9 cellular contexts compared by ENCODE assay signal in the genomic region with DNA sequence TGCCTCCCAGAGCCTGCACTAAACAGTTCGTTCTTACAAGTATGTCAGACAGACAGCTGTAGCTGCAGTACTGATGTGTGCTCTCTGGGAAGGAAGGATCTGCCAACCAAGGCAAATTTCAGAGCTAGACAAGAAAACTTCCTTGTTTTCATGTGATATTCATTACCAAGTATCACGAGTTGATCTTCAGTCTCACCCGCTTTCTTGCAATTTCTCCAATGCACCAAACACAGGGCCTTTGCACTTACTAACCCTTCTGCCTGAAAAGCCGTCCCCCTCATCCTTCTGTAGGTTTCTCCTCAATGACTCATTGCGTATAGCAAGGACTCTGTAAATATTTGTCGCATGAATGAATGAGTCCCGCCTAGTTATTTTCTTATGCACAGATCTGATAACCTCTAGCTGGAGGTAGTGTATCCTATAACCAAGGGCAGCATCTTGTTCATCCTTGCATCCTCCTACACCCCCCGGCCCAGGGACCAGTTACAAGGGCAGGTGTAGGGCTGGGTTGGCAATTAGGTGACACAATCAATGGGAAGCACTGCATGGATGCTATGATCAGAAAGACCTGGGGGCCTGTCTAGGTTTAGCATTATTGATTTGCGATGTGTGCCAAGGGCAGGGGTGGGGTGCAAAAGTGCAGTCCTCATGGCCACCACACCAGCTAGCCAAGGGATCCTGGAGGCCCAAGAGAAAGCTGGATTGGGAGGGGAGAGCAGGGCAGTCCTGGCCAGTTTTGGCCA. TPM values are rescaled to one million over a fixed set of nuclear protein-coding genes. Genes with fewer than 3 reads are reported as not detected.
DNase-seq lines count a peak whose midpoint lies in the region; ATAC-seq and TF ChIP-seq lines count a peak whose summit lies in the region.
"Had no signal": no experiment of that assay in that cellular context is flagged by ENCODE, and none has a peak within 500 bp of the region (broad histone marks: within the 10 kb centered on the region; RNA-seq: fewer than 3 reads in every experiment).

No MANE protein-coding gene starts in this region.

- no peak for TF ChIP-seq POLR2A in tibial nerve (IDR thresholded peaks at IDR 0.05)

- no peak overlapping the region for H3K27ac Mint-ChIP-seq in activated CD8-positive, alpha-beta memory T cell treated with anti-CD3 and anti-CD28 coated beads, Interleukin-2, amount 10 ng/mL, durations not matched to agents 7 days and 5 days
- no peak overlapping the region for H3K27ac Mint-ChIP-seq in activated T-helper 17 cell treated with anti-CD3 and anti-CD28 coated beads, Interleukin-2, amount 50 U/mL, for 72 hours

- no peak for DNase-seq in activated CD8-positive, alpha-beta memory T cell treated with anti-CD3 and anti-CD28 coated beads, Interleukin-2, amount 10 ng/mL, durations not matched to agents 7 days and 5 days
- DNase-seq in activated CD8-positive, alpha-beta memory T cell treated with anti-CD3 and anti-CD28 coated beads for 24 hours, result no peak
- DNase-seq in tibial nerve (ENCODE audit: low spot score in 2 of 2) (no peak), NCI-H187 (lab: John Stamatoyannopoulos, UW) (no peak), GM19238 (ENCODE audit: insufficient read length, low spot score) (no peak)
- no peak for DNase-seq in stimulated activated CD4-positive, alpha-beta T cell treated with anti-CD3 and anti-CD28 coated beads, Interleukin-4, amount 100 ng/mL, for 1 hour
- DNase-seq: mesendoderm had no signal

- H3K36me3 ChIP-seq in iPS-20b (ENCODE audit: insufficient read depth, low read depth, low read length), result peaks cover 9% of the 10 kb centered on the region
- H3K36me3 ChIP-seq in tibial nerve, result peaks cover 0 to 14% (median 0%) of the 10 kb centered on the region in 3 donors

- H3K36me3 Mint-ChIP-seq in activated CD8-positive, alpha-beta memory T cell treated with anti-CD3 and anti-CD28 coated beads, Interleukin-2, amount 10 ng/mL, durations not matched to agents 7 days and 5 days, result peaks cover 18% of the 10 kb centered on the region
- H3K36me3 Mint-ChIP-seq in activated T-helper 17 cell treated with anti-CD3 and anti-CD28 coated beads, Interleukin-2, amount 50 U/mL, for 72 hours (ENCODE audit: low read depth), result peaks cover 25% of the 10 kb centered on the region

- H3K27ac ChIP-seq in iPS-20b (ENCODE audit: low read length), result no peak overlapping the region
- H3K27ac ChIP-seq in tibial nerve, result peak overlapping the region in 3 of 4 donors; percentile 31 to 89 (median 85)

- peaks cover 34% of the 10 kb centered on the region for H3K4me1 Mint-ChIP-seq in activated CD8-positive, alpha-beta memory T cell treated with anti-CD3 and anti-CD28 coated beads, Interleukin-2, amount 10 ng/mL, durations not matched to agents 7 days and 5 days
- H3K4me1 Mint-ChIP-seq in activated T-helper 17 cell treated with anti-CD3 and anti-CD28 coated beads, Interleukin-2, amount 50 U/mL, for 72 hours, result peaks cover 5% of the 10 kb centered on the region

- H3K9ac ChIP-seq in iPS-20b (ENCODE audit: low read depth, low read length), result no peak overlapping the region

- H3K27me3 ChIP-seq in iPS-20b (ENCODE audit: insufficient read depth, low read length), result peaks cover 37% of the 10 kb centered on the region
- no peaks in the 10 kb centered on the region for H3K27me3 ChIP-seq in tibial nerve

- H3K4me1 ChIP-seq in iPS-20b (ENCODE audit: insufficient read depth, low read length), result peaks cover 9% of the 10 kb centered on the region; the same call in 1 of the 2 replicates
- peaks cover 0 to 39% (median 11%) of the 10 kb centered on the region in 4 donors for H3K4me1 ChIP-seq in tibial nerve

- CTCF ChIA-PET in activated CD8-positive, alpha-beta memory T cell treated with anti-CD3 and anti-CD28 coated beads, Interleukin-2, amount 10 ng/mL, durations not matched to agents 7 days and 5 days (lab: Charles Lee), result interaction anchor here (0.6 to 4.2 kb wide), 20 partner anchors 9 to 95 kb away, joined by 3 to 33 read pairs (median 4); partner anchors contain the start of gene H6PD

- H3K27me3 Mint-ChIP-seq in activated CD8-positive, alpha-beta memory T cell treated with anti-CD3 and anti-CD28 coated beads, Interleukin-2, amount 10 ng/mL, durations not matched to agents 7 days and 5 days, result peaks cover 11% of the 10 kb centered on the region
- peaks cover 9% of the 10 kb centered on the region for H3K27me3 Mint-ChIP-seq in activated T-helper 17 cell treated with anti-CD3 and anti-CD28 coated beads, Interleukin-2, amount 50 U/mL, for 72 hours

- no peak for TF ChIP-seq CTCF in tibial nerve (IDR thresholded peaks at IDR 0.05)

- no peaks in the 10 kb centered on the region for H3K9me3 Mint-ChIP-seq in activated CD8-positive, alpha-beta memory T cell treated with anti-CD3 and anti-CD28 coated beads, Interleukin-2, amount 10 ng/mL, durations not matched to agents 7 days and 5 days (ENCODE audit: low read depth)
- H3K9me3 Mint-ChIP-seq in activated T-helper 17 cell treated with anti-CD3 and anti-CD28 coated beads, Interleukin-2, amount 50 U/mL, for 72 hours, result no peaks in the 10 kb centered on the region

- H3K9me3 ChIP-seq in iPS-20b (ENCODE audit: insufficient read depth, low read depth, low read length) (no peaks in the 10 kb centered on the region), tibial nerve (no peaks in the 10 kb centered on the region)

- peak overlapping the region; percentile 86 for H3K4me3 Mint-ChIP-seq in activated CD8-positive, alpha-beta memory T cell treated with anti-CD3 and anti-CD28 coated beads, Interleukin-2, amount 10 ng/mL, durations not matched to agents 7 days and 5 days
- peak overlapping the region; percentile 90 for H3K4me3 Mint-ChIP-seq in activated T-helper 17 cell treated with anti-CD3 and anti-CD28 coated beads, Interleukin-2, amount 50 U/mL, for 72 hours

- WGBS in tibial nerve, 2 donors, result 87 to 92% methylated on average over 9 of the region's 9 CpGs

- H3K4me3 ChIP-seq in iPS-20b (ENCODE audit: low read length) (peak overlapping the region; percentile 70), tibial nerve (peak overlapping the region in 1 of 4 donors; percentile 76)

- ATAC-seq in activated CD8-positive, alpha-beta memory T cell treated with anti-CD3 and anti-CD28 coated beads, Interleukin-2, amount 10 ng/mL, durations not matched to agents 7 days and 5 days, result no peak
- ATAC-seq in activated T-helper 17 cell treated with anti-CD3 and anti-CD28 coated beads, Interleukin-2, amount 50 U/mL, for 72 hours (replicated peaks), result no peak

- TF ChIP-seq EP300 in tibial nerve (IDR thresholded peaks at IDR 0.05), result peak in 1 of 2 donors; percentile 43

RNA-seq across cellular contexts. Expression of gene GPR157, which starts 51.3 kb away (rescaled TPM):
- 1 to 10 TPM; 3.6 to 4.5 TPM for total RNA-seq in activated CD8-positive, alpha-beta memory T cell treated with anti-CD3 and anti-CD28 coated beads, Interleukin-2, amount 10 ng/mL, durations not matched to agents 7 days and 5 days
- 10 to 100 TPM; 16.0 to 23.8 TPM for total RNA-seq in activated T-helper 17 cell treated with anti-CD3 and anti-CD28 coated beads, Interleukin-2, amount 50 U/mL, for 72 hours
- 10 to 100 TPM in 1 of 4 donors, 1 to 10 TPM in 3; 2.8 to 10.5 (median 6.2) TPM for total RNA-seq in tibial nerve

RNA-seq across cellular contexts. Expression of gene H6PD, which starts 54.3 kb away (rescaled TPM):
- 10 to 100 TPM; 13.2 to 13.5 TPM for total RNA-seq in activated CD8-positive, alpha-beta memory T cell treated with anti-CD3 and anti-CD28 coated beads, Interleukin-2, amount 10 ng/mL, durations not matched to agents 7 days and 5 days
- 10 to 100 TPM in 1 of 2 donors, 1 to 10 TPM in 1; 9.3 to 12.8 TPM for total RNA-seq in activated T-helper 17 cell treated with anti-CD3 and anti-CD28 coated beads, Interleukin-2, amount 50 U/mL, for 72 hours
- 10 to 100 TPM; 53.1 to 88.6 (median 72.7) TPM for total RNA-seq in tibial nerve
